Comparison of ENCODE assay signal across 30 cellular contexts in genomic region chr14:100573009-100573756, GRCh38. TPM values are rescaled to one million over a fixed set of nuclear protein-coding genes. Genes with fewer than 3 reads are reported as not detected.
DNase-seq lines count a peak whose midpoint lies in the region; ATAC-seq and TF ChIP-seq lines count a peak whose summit lies in the region.
"Had no signal": no experiment of that assay in that cellular context is flagged by ENCODE, and none has a peak within 500 bp of the region (broad histone marks: within the 10 kb centered on the region; RNA-seq: fewer than 3 reads in every experiment).

No MANE protein-coding gene starts in this region.

- no peak overlapping the region for H2BK20ac ChIP-seq in IMR-90 (ENCODE audit: low read depth, low read length)

- peaks cover 72% of the 10 kb centered on the region for H3K27me3 ChIP-seq in IMR-90 (ENCODE audit: control insufficient read depth, insufficient read depth, low read length)
- peaks cover 26% of the 10 kb centered on the region for H3K27me3 ChIP-seq in neural progenitor cell

- no TSS peak for BruUV-seq in IMR-90 (replicated peaks; lab: Mats Ljungman, UMichigan)

- CTCF ChIA-PET in IMR-90 (lab: Yijun Ruan, JAX): no interaction called here

- no peaks in the 10 kb centered on the region for H3K79me2 ChIP-seq in neural progenitor cell (ENCODE audit: low read depth)

- H3K14ac ChIP-seq in IMR-90 (replicated peaks; ENCODE audit: low read depth, low read length): no peak overlapping the region

- no peak for ATAC-seq in IMR-90 (ENCODE audit: low read depth)
- ATAC-seq: activated T-cell treated with anti-CD3 and anti-CD28 coated beads, Interleukin-2, amount 50 U/mL, for 4 hours; foreskin keratinocyte had no signal

- no peaks in the 10 kb centered on the region for H3K36me3 Mint-ChIP-seq in brain
- no peaks in the 10 kb centered on the region for H3K36me3 Mint-ChIP-seq in neural progenitor cell
- H3K36me3 Mint-ChIP-seq: type B pancreatic cell had no signal

- H2AK9ac ChIP-seq in IMR-90 (replicated peaks; ENCODE audit: low read depth, low read length, poor library complexity): no peak overlapping the region

- no peak overlapping the region for H3K27ac ChIP-seq in IMR-90 (ENCODE audit: insufficient read depth, low read length)
- H3K27ac ChIP-seq in neural progenitor cell: no peak overlapping the region
- H3K27ac ChIP-seq: adrenal gland, colonic mucosa, foreskin keratinocyte, neutrophil, sigmoid colon had no signal

- WGBS in IMR-90 (ENCODE audit: extremely low coverage in 2 of 2, insufficient read length in 1 of 2), 2 experiments: no CpG with 5 or more reads among the region's 18 CpGs
- 18 to 19% methylated on average over 17 of the region's 18 CpGs for whole genome bisulfite sequencing in lower leg skin, 2 donors

- DNase-seq in NCI-H82 (lab: John Stamatoyannopoulos, UW) (peak; percentile 23), NCI-H82 treated with DMSO at 0.1 percent for 48 hours (lab: John Stamatoyannopoulos, UW; ENCODE audit: unreplicated experiment) (no peak), IMR-90 (no peak), neural progenitor cell (ENCODE audit: low spot score) (peak; percentile 55), AG08396 (ENCODE audit: low spot score) (no peak), lower leg skin (ENCODE audit: low spot score in 2 of 2) (no peak), amygdala (lab: John Stamatoyannopoulos, UW) (no peak)
- DNase-seq: activated CD4-positive, alpha-beta T cell treated with anti-CD3 and anti-CD28 coated beads for 48 hours; activated naive CD4-positive, alpha-beta T cell treated with Interleukin-2 at 50 U/mL for 16 hours; activated T-cell treated with anti-CD3 and anti-CD28 coated beads, Interleukin-2, amount 50 U/mL, for 4 hours; adrenal gland; colonic mucosa; DMS53; effector memory CD4-positive, alpha-beta T cell; foreskin keratinocyte; GOT3; hypothalamus; kidney glomerular epithelial cell; NCI-H2081 treated with DMSO at 0.1 percent for 48 hours; NCI-H524 treated with DMSO at 0.1 percent for 48 hours; sigmoid colon; stimulated activated CD4-positive, alpha-beta T cell treated with anti-CD3 and anti-CD28 coated beads, Interleukin-15, amount 100 ng/mL, for 24 hours; stimulated activated CD8-positive, alpha-beta memory T cell treated with anti-CD3 and anti-CD28 coated beads, Interleukin-4, amount 100 ng/mL, for 48 hours had no signal

- no peak overlapping the region for H3K56ac ChIP-seq in IMR-90 (ENCODE audit: extremely low read depth, insufficient read depth, low read length)

- dilution Hi-C loops in IMR-90 (cut with HindIII; ENCODE audit: low sequenced_read_pairs, unreplicated experiment): no loop called here

- H3K4me1 Mint-ChIP-seq in brain: peaks cover 25% of the 10 kb centered on the region
- peaks cover 31% of the 10 kb centered on the region for H3K4me1 Mint-ChIP-seq in neural progenitor cell

- H3K9ac ChIP-seq in IMR-90 (ENCODE audit: low read depth, low read length) (no peak overlapping the region), neural progenitor cell (no peak overlapping the region)

- no peaks in the 10 kb centered on the region for H3K9me1 ChIP-seq in IMR-90 (ENCODE audit: insufficient read depth, low read length)

- no peak overlapping the region for H3K18ac ChIP-seq in IMR-90 (ENCODE audit: low read depth, low read length)

- H4K20me1 ChIP-seq in IMR-90 (ENCODE audit: insufficient read depth, low read length): no peaks in the 10 kb centered on the region
- H4K20me1 ChIP-seq in neural progenitor cell (ENCODE audit: low read depth): no peaks in the 10 kb centered on the region

- no peak overlapping the region for H3K4ac ChIP-seq in IMR-90 (ENCODE audit: low read depth, low read length)

- no peak overlapping the region for H3K23ac ChIP-seq in IMR-90 (ENCODE audit: low read depth, low read length)

- H3K27ac Mint-ChIP-seq in brain (peak overlapping the region in 3 of 5 experiments; percentile 52 to 84 (median 62)), neural progenitor cell (peak overlapping the region; percentile 72)
- H3K27ac Mint-ChIP-seq: IgD-negative memory B cell; progenitor cell of endocrine pancreas; T-helper 2 cell treated with Interferon-gamma antibody and Interleukin-4, amounts not matched to agents 5 μg/mL and 100 μg/mL, for 36 hours; type B pancreatic cell had no signal

- TF ChIP-seq CTCF in IMR-90 (conservative IDR thresholded peaks at IDR 0.05; ENCODE audit: low read depth, low read length): no peak
- no peak for TF ChIP-seq CTCF in brain (conservative IDR thresholded peaks at IDR 0.05)
- no peak for TF ChIP-seq CTCF in neural progenitor cell (IDR thresholded peaks at IDR 0.05)
- no peak for TF ChIP-seq CTCF in lower leg skin (IDR thresholded peaks at IDR 0.05)

- H3K9me3 Mint-ChIP-seq in brain (peaks cover 0 to 2% (median 0%) of the 10 kb centered on the region in 5 experiments), neural progenitor cell (no peaks in the 10 kb centered on the region)
- H3K9me3 Mint-ChIP-seq: activated T-cell treated with anti-CD3 and anti-CD28 coated beads, Interleukin-2, amount 50 U/mL, for 4 hours; IgD-negative memory B cell; T-helper 2 cell treated with Interferon-gamma antibody and Interleukin-4, amounts not matched to agents 5 μg/mL and 100 μg/mL, for 36 hours; type B pancreatic cell had no signal

- H3K27me3 Mint-ChIP-seq in brain: peaks cover 42% of the 10 kb centered on the region
- H3K27me3 Mint-ChIP-seq in neural progenitor cell (ENCODE audit: insufficient read depth, low read depth): peaks cover 31% of the 10 kb centered on the region

- intact Hi-C loops in IMR-90 (cut with micrococcal nuclease): no loop called here
- intact Hi-C loops in lower leg skin (cut with DNase I; ENCODE audit: low total_unique reads): no loop called here

- no peak overlapping the region for H2BK120ac ChIP-seq in IMR-90 (ENCODE audit: low read depth, low read length)

- H4K8ac ChIP-seq in IMR-90 (ENCODE audit: low read depth in 2 of 2, low read length in 2 of 2): no peak overlapping the region

- H3K9me3 ChIP-seq in IMR-90 (ENCODE audit: control insufficient read depth, insufficient read depth, low read length) (no peaks in the 10 kb centered on the region), neural progenitor cell (ENCODE audit: low read depth) (no peaks in the 10 kb centered on the region)
- H3K9me3 ChIP-seq: adrenal gland, colonic mucosa, neutrophil, sigmoid colon had no signal

- in situ Hi-C loops in IMR-90 (cut with MboI; ENCODE audit: low sequenced_read_pairs): no loop called here

- H2AK5ac ChIP-seq in IMR-90 (ENCODE audit: low read depth, low read length): no peak overlapping the region

- POLR2A ChIA-PET in IMR-90 (lab: Charles Lee; ENCODE audit: unreplicated experiment): no interaction called here

- TF ChIP-seq POLR2A in IMR-90 (IDR thresholded peaks at IDR 0.05; ENCODE audit: low read depth, low read length): no peak
- no peak for TF ChIP-seq POLR2A in lower leg skin (IDR thresholded peaks at IDR 0.05)

- H3K4me2 ChIP-seq in IMR-90 (ENCODE audit: low read depth, low read length) (no peak overlapping the region), neural progenitor cell (peak overlapping the region; percentile 66)

- H3K4me1 ChIP-seq in IMR-90 (ENCODE audit: control insufficient read depth, insufficient read depth, low read length) (peaks cover 3% of the 10 kb centered on the region; the same call in 1 of the 2 replicates), neural progenitor cell (peaks cover 34% of the 10 kb centered on the region)
- H3K4me1 ChIP-seq: colonic mucosa, foreskin keratinocyte had no signal

- H2AFZ ChIP-seq in IMR-90 (replicated peaks; ENCODE audit: low read length, poor library complexity): peak overlapping the region; percentile 32
- no peak overlapping the region for H2AFZ ChIP-seq in neural progenitor cell (replicated peaks)

- no peak overlapping the region for H2BK15ac ChIP-seq in IMR-90 (ENCODE audit: low read depth, low read length)

- H3K36me3 ChIP-seq in IMR-90 (ENCODE audit: control insufficient read depth, insufficient read depth, low read length): no peaks in the 10 kb centered on the region
- H3K36me3 ChIP-seq in neural progenitor cell: no peaks in the 10 kb centered on the region
- H3K36me3 ChIP-seq: adrenal gland, colonic mucosa, neutrophil, sigmoid colon had no signal

- no peaks in the 10 kb centered on the region for H3K79me1 ChIP-seq in IMR-90 (ENCODE audit: low read depth in 1 of 2, low read length in 2 of 2)

- H3F3A ChIP-seq in neural progenitor cell (ENCODE audit: low read depth): peaks cover 12% of the 10 kb centered on the region

- H3K4me3 Mint-ChIP-seq in brain: no peak overlapping the region
- H3K4me3 Mint-ChIP-seq in neural progenitor cell: peak overlapping the region; percentile 55
- H3K4me3 Mint-ChIP-seq: activated T-cell treated with anti-CD3 and anti-CD28 coated beads, Interleukin-2, amount 50 U/mL, for 4 hours; IgD-negative memory B cell; T-helper 2 cell treated with Interferon-gamma antibody and Interleukin-4, amounts not matched to agents 5 μg/mL and 100 μg/mL, for 36 hours; type B pancreatic cell had no signal

- no peak overlapping the region for H4K5ac ChIP-seq in IMR-90 (ENCODE audit: low read depth, low read length)

- H3K4me3 ChIP-seq in IMR-90 (ENCODE audit: insufficient read depth, low read depth, low read length) (no peak overlapping the region), neural progenitor cell (no peak overlapping the region), lower leg skin (ENCODE audit: low read depth, poor library complexity, severe bottlenecking) (no peak overlapping the region)
- H3K4me3 ChIP-seq: adrenal gland, colonic mucosa, lung, sigmoid colon had no signal

- H4K91ac ChIP-seq in IMR-90 (ENCODE audit: insufficient read depth, low read depth, low read length): no peak overlapping the region

- no peak for TF ChIP-seq RAD21 in IMR-90 (IDR thresholded peaks at IDR 0.05; ENCODE audit: low read length)

- no peak overlapping the region for H2BK5ac ChIP-seq in IMR-90 (ENCODE audit: low read depth, low read length, poor library complexity, severe bottlenecking)

TF ChIP-seq in IMR-90, 13 proteins besides CTCF, POLR2A, EP300 and RAD21 (continues in another document):
- TF ChIP-seq RCOR1 (IDR thresholded peaks at IDR 0.05; ENCODE audit: insufficient replicate concordance, low read length): no peak
- no peak for TF ChIP-seq MXI1 (IDR thresholded peaks at IDR 0.05; ENCODE audit: borderline replicate concordance, low read depth, low read length)
- TF ChIP-seq CEBPB (IDR thresholded peaks at IDR 0.05; ENCODE audit: low read depth, low read length): no peak
- no peak for TF ChIP-seq BHLHE40 (IDR thresholded peaks at IDR 0.05; ENCODE audit: low read depth, low read length)
- no peak for TF ChIP-seq NFE2L2 (IDR thresholded peaks at IDR 0.05; ENCODE audit: low read depth, low read length)

RNA-seq across cellular contexts. Expression of gene BEGAIN, which starts 14.0 kb away (rescaled TPM):
- 0.18 and 0.28 TPM in 2 replicates for total RNA-seq in IMR-90 (2012; rRNA removed)
- polyA plus RNA-seq in IMR-90 (2012; rRNA removed): 0.99 and 1.2 TPM in 2 replicates
- 1.5 and 1.6 TPM in 2 replicates for polyA plus RNA-seq in IMR-90 (2012; cell fraction: cytosol; rRNA removed)
- 4.0 and 6.6 TPM in 2 replicates for polyA plus RNA-seq in IMR-90 (2012; cell fraction: nucleus; rRNA removed; ENCODE audit: low replicate concordance)
- polyA plus RNA-seq in brain (ENCODE audit: insufficient read depth, low read depth, low replicate concordance): 19.3 TPM
- total RNA-seq in neural progenitor cell (ENCODE audit: low replicate concordance): 4.0 and 13.4 TPM in 2 replicates
- 1 to 10 TPM in 3 of 4 donors, under 1 TPM in 1; 0.25 to 2.2 (median 1.6) TPM for total RNA-seq in lower leg skin

Comparison
In these comparisons a context has a peak if more than half of its experiments do, and no peak if none do; other contexts are left out.
1. DNase-seq: peak in NCI-H82 (single experiment) and neural progenitor cell (single experiment); none in NCI-H82 treated with DMSO at 0.1 percent for 48 hours (single experiment), IMR-90 (single experiment), AG08396 (single experiment), lower leg skin (0 of 2) and amygdala (0 of 56).